8 cellular contexts compared by ENCODE assay signal in the genomic region with DNA sequence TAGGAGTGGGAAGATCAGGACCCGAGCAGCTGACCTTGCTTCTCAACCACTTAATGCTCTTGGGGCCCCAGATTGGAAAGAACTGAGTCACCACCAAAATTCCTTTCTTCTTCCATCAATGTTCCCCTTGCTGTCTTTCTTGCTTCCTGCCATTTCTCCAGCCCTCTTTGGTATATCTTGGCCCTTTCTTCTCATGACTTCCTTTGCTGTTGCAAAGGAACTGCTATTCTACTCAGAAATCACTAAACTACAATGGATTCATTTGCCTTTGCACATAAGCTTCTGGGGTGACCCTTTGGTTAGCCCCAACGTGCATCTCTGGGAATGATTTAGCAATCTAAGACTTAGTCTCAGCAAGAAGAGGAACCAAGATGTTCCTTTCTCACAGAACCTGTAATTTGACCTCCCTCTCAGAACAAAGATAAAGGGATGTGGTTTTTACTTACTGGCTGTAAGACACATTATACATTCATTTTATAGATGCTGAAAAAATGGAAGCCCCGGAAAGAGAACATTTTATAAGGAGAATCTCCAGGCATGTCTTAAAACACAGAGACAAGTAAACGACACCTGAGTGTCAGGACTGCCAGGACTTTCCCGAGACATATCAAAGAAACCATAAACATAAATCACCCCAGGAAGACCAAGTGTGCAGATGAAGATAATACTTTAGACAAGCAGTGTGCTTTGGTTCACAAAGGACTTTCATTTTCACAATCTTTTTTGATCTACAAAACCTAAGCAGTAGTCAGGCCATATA.
DNase-seq lines count a peak whose midpoint lies in the region; ATAC-seq and TF ChIP-seq lines count a peak whose summit lies in the region.

No MANE protein-coding gene starts in this region.

- peak; percentile 22 for DNase-seq in AG10803 (ENCODE audit: low read depth)
- no peak for DNase-seq in activated naive CD8-positive, alpha-beta T cell treated with anti-CD3 and anti-CD28 coated beads, Interleukin-2, amount 50 U/mL, for 24 hours
- DNase-seq in activated CD4-positive, CD25-positive, alpha-beta regulatory T cell (lab: John Stamatoyannopoulos, UW) = no peak
- no peak for DNase-seq in NCI-H2107 treated with DMSO at 0.1 percent for 48 hours (lab: John Stamatoyannopoulos, UW; ENCODE audit: unreplicated experiment)
- no peak for DNase-seq in retina

- no peak for TF ChIP-seq CTCF in AG10803 (conservative IDR thresholded peaks at IDR 0.05; ENCODE audit: low read length)

- H3K9me3 ChIP-seq in thymus (ENCODE audit: control insufficient read depth) = no peaks in the 10 kb centered on the region

- peaks cover 17% of the 10 kb centered on the region for H3K4me1 ChIP-seq in thymus (ENCODE audit: control insufficient read depth, insufficient read depth, low read length)

- no peaks in the 10 kb centered on the region for H3K36me3 ChIP-seq in thymus (ENCODE audit: control insufficient read depth, insufficient read depth)

- H3K4me1 Mint-ChIP-seq in activated naive CD8-positive, alpha-beta T cell treated with anti-CD3 and anti-CD28 coated beads, Interleukin-2, amount 50 U/mL, for 24 hours = peaks cover 21% of the 10 kb centered on the region

- H3K27ac ChIP-seq in thymus (ENCODE audit: low read depth) = peak overlapping the region; percentile 86

- no peaks in the 10 kb centered on the region for H3K27me3 ChIP-seq in thymus (ENCODE audit: control insufficient read depth, insufficient read depth)

- peak; percentile 58 for ATAC-seq in GM19397 (IDR thresholded peaks at IDR 0.05; ENCODE audit: unreplicated experiment)
- peak; percentile 77 for ATAC-seq in HG03457 (IDR thresholded peaks at IDR 0.05; ENCODE audit: unreplicated experiment)
- ATAC-seq in activated naive CD8-positive, alpha-beta T cell treated with anti-CD3 and anti-CD28 coated beads, Interleukin-2, amount 50 U/mL, for 24 hours = no peak

- H3K27ac Mint-ChIP-seq in activated naive CD8-positive, alpha-beta T cell treated with anti-CD3 and anti-CD28 coated beads, Interleukin-2, amount 50 U/mL, for 24 hours = peak overlapping the region; percentile 70

- peak overlapping the region; percentile 8 for H3K4me3 Mint-ChIP-seq in activated naive CD8-positive, alpha-beta T cell treated with anti-CD3 and anti-CD28 coated beads, Interleukin-2, amount 50 U/mL, for 24 hours

- no peaks in the 10 kb centered on the region for H3K36me3 Mint-ChIP-seq in activated naive CD8-positive, alpha-beta T cell treated with anti-CD3 and anti-CD28 coated beads, Interleukin-2, amount 50 U/mL, for 24 hours (ENCODE audit: low read depth)

- H3K4me3 ChIP-seq in AG10803 (ENCODE audit: low read length) (no peak overlapping the region), thymus (ENCODE audit: low read length) (peak overlapping the region; percentile 28)

- 22% methylated on average over 5 of the region's 5 CpGs for WGBS in thymus

- peaks cover 5% of the 10 kb centered on the region for H3K9me3 Mint-ChIP-seq in activated naive CD8-positive, alpha-beta T cell treated with anti-CD3 and anti-CD28 coated beads, Interleukin-2, amount 50 U/mL, for 24 hours

- no peaks in the 10 kb centered on the region for H3K27me3 Mint-ChIP-seq in activated naive CD8-positive, alpha-beta T cell treated with anti-CD3 and anti-CD28 coated beads, Interleukin-2, amount 50 U/mL, for 24 hours
